Comparison of ENCODE assay signal across 2 cellular contexts in the genomic region with DNA sequence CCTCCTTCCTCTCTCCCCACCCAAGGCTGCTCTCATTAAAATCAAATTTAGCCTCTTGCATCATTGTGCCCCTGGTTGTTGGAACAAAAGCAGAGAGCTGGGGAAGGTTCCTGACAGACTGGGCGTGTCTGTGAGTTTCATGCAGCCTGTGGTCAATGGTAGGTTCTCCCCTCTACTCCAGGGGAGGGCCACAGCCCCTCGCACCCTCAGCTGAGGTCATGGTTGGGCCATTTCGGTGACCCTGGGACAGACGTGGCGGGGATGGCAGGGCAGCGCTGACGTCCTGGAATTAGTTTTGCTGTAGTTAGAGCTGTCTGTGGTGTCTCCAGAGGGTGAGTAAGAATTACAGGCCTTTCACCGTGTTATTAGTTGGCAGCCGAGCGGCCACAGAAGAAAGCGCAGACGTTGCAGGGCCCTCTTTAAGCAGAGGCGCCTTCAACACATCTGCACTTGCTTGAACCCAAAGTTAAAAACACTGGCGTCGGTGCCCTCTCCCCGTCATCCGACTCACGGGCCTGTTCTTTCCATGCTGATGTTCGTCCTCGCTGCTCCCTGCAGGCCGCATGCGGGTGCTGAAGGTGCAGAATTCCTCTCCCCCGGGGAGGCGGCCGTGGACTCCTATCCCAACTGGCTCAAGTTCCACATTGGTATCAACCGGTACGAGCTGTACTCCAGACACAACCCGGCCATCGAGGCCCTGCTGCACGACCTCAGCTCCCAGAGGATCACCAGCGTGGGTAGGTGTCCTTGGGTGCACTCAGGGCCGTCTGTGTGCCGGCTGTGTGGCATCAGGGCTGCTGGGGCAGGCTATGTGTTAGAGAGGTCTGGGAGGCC.
TF ChIP-seq lines count a peak whose summit lies in the region.

No MANE protein-coding gene starts in this region.

TF ChIP-seq in SK-N-SH, 30 proteins besides CTCF, POLR2A, EP300 and RAD21 (continued from another document):
- TF ChIP-seq USF1 (IDR thresholded peaks at IDR 0.05; ENCODE audit: borderline replicate concordance, low read depth) (no peak), MXI1 (IDR thresholded peaks at IDR 0.05; ENCODE audit: low read depth, low read length) (no peak), TAF1 (IDR thresholded peaks at IDR 0.05; ENCODE audit: borderline replicate concordance, low read depth, low read length) (no peak), FOXM1 (IDR thresholded peaks at IDR 0.05; ENCODE audit: low read depth) (no peak), CHD2 (IDR thresholded peaks at IDR 0.05; ENCODE audit: low read length, partially characterized antibody) (no peak), NFIC (IDR thresholded peaks at IDR 0.05; ENCODE audit: borderline replicate concordance) (no peak), MEF2A (IDR thresholded peaks at IDR 0.05; ENCODE audit: borderline replicate concordance, low read depth) (no peak), JUND (IDR thresholded peaks at IDR 0.05) (no peak), RXRA (IDR thresholded peaks at IDR 0.05; ENCODE audit: borderline replicate concordance, low read depth) (no peak), TEAD4 (IDR thresholded peaks at IDR 0.05; ENCODE audit: borderline replicate concordance, insufficient read depth) (no peak), POLR2AphosphoS5 (IDR thresholded peaks at IDR 0.05; ENCODE audit: low read depth, low read length) (no peak), SIN3A (IDR thresholded peaks at IDR 0.05; ENCODE audit: borderline replicate concordance, low read depth, low read length) (no peak)
- TF ChIP-seq, protein P1, sequence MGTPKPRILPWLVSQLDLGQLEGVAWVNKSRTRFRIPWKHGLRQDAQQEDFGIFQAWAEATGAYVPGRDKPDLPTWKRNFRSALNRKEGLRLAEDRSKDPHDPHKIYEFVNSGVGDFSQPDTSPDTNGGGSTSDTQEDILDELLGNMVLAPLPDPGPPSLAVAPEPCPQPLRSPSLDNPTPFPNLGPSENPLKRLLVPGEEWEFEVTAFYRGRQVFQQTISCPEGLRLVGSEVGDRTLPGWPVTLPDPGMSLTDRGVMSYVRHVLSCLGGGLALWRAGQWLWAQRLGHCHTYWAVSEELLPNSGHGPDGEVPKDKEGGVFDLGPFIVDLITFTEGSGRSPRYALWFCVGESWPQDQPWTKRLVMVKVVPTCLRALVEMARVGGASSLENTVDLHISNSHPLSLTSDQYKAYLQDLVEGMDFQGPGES (IDR thresholded peaks at IDR 0.05; ENCODE audit: low read depth, low read length), result no peak

TF ChIP-seq in SK-N-SH treated with all-trans-retinoic acid at 6 μM for 48 hours, 23 proteins besides CTCF, POLR2A, EP300 and RAD21 (continued from another document):
- no peak for TF ChIP-seq PATZ1 (CRISPR knock-in tag; IDR thresholded peaks at IDR 0.05; ENCODE audit: borderline replicate concordance)
- TF ChIP-seq ESRRG (CRISPR knock-in tag; IDR thresholded peaks at IDR 0.05), result no peak
- TF ChIP-seq ZNF565 (CRISPR knock-in tag; conservative IDR thresholded peaks at IDR 0.05; ENCODE audit: low read depth), result no peak
- TF ChIP-seq, protein P2, sequence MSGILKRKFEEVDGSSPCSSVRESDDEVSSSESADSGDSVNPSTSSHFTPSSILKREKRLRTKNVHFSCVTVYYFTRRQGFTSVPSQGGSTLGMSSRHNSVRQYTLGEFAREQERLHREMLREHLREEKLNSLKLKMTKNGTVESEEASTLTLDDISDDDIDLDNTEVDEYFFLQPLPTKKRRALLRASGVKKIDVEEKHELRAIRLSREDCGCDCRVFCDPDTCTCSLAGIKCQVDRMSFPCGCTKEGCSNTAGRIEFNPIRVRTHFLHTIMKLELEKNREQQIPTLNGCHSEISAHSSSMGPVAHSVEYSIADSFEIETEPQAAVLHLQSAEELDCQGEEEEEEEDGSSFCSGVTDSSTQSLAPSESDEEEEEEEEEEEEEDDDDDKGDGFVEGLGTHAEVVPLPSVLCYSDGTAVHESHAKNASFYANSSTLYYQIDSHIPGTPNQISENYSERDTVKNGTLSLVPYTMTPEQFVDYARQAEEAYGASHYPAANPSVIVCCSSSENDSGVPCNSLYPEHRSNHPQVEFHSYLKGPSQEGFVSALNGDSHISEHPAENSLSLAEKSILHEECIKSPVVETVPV (CRISPR knock-in tag; IDR thresholded peaks at IDR 0.05), result no peak
- no peak for TF ChIP-seq TCF4 (CRISPR knock-in tag; IDR thresholded peaks at IDR 0.05; ENCODE audit: borderline replicate concordance)
- no peak for TF ChIP-seq CSDC2 (CRISPR knock-in tag; IDR thresholded peaks at IDR 0.05)
- no peak for TF ChIP-seq CREB5 (CRISPR knock-in tag; IDR thresholded peaks at IDR 0.05; ENCODE audit: low read depth)
